ENCODE assay signal across 9 cellular contexts in the genomic region with DNA sequence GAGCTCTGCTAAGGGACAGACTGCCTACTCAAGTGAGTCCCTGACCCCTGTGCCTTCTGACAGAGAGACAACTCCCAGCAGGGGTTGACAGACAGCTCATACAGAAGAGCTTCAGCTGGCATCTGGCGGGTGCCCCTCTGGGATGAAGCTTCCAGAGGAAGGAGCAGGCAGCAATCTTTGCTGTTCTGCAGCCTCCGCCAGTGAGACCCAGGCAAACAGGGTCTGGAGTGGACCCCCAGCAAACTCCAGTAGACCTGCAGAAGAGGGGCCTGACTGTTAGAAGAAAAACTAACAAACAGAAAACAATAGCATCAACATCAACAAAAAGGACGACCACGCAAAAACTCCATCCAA. TPM values are rescaled to one million over a fixed set of nuclear protein-coding genes. Genes with fewer than 3 reads are reported as not detected.
DNase-seq lines count a peak whose midpoint lies in the region; ATAC-seq and TF ChIP-seq lines count a peak whose summit lies in the region.
"Not testable (repeated sequence)": the region's sequence is repeated elsewhere in the genome, so short reads cannot be mapped to it uniquely, and the experiment has no call there.
"Had no signal": no experiment of that assay in that cellular context is flagged by ENCODE, and none has a peak within 500 bp of the region (broad histone marks: within the 10 kb centered on the region; RNA-seq: fewer than 3 reads in every experiment).

No MANE protein-coding gene starts in this region.

- H3K9me3 ChIP-seq in CD4-positive, alpha-beta memory T cell (ENCODE audit: control insufficient read depth in 1 of 2, low read length in 2 of 2); endodermal cell (ENCODE audit: control insufficient read depth, low read length): not testable (repeated sequence)

- H3K36me3 ChIP-seq in CD4-positive, alpha-beta memory T cell (ENCODE audit: insufficient read depth, low read length); endodermal cell (ENCODE audit: control insufficient read depth, insufficient read depth, low read length): not testable (repeated sequence)

- peaks cover 10 to 25% (median 14%) of the 10 kb centered on the region in 4 donors for H3K4me1 Mint-ChIP-seq in CD4-positive, alpha-beta memory T cell
- H3K4me1 Mint-ChIP-seq in T-cell (peaks cover 19 to 31% (median 27%) of the 10 kb centered on the region in 3 donors), endodermal cell (peaks cover 16% of the 10 kb centered on the region)
- peaks cover 34% of the 10 kb centered on the region for H3K4me1 Mint-ChIP-seq in activated naive CD4-positive, alpha-beta T cell treated with anti-CD3 and anti-CD28 coated beads, Interleukin-2, amount 10 ng/mL, durations not matched to agents 7 days and 5 days
- H3K4me1 Mint-ChIP-seq in naive thymus-derived CD8-positive, alpha-beta T cell: peaks cover 8 to 36% (median 20%) of the 10 kb centered on the region in 4 donors
- peaks cover 12% of the 10 kb centered on the region for H3K4me1 Mint-ChIP-seq in stimulated activated effector memory CD8-positive, alpha-beta T cell treated with anti-CD3 and anti-CD28 coated beads, Interleukin-12 subunit alpha, Interleukin-12 subunit beta, amount 100 ng/mL, for 72 hours

- POLR2A ChIA-PET in CD4-positive, alpha-beta memory T cell (lab: Charles Lee; ENCODE audit: partially characterized antibody); T-cell (lab: Charles Lee); naive thymus-derived CD8-positive, alpha-beta T cell (lab: Charles Lee): not testable (repeated sequence)

- TF ChIP-seq CTCF in endodermal cell (conservative IDR thresholded peaks at IDR 0.05): not testable (repeated sequence)

- DNase-seq in CD4-positive, alpha-beta memory T cell; T-cell; activated naive CD4-positive, alpha-beta T cell treated with anti-CD3 and anti-CD28 coated beads, Interleukin-2, amount 10 ng/mL, durations not matched to agents 7 days and 5 days; naive thymus-derived CD8-positive, alpha-beta T cell; stimulated activated effector memory CD8-positive, alpha-beta T cell treated with anti-CD3 and anti-CD28 coated beads, Interleukin-12 subunit alpha, Interleukin-12 subunit beta, amount 100 ng/mL, for 72 hours (ENCODE audit: low spot score in 2 of 2): not testable (repeated sequence)
- DNase-seq in NCI-H146 (lab: John Stamatoyannopoulos, UW): peak; percentile 24
- DNase-seq in endodermal cell: peak; percentile 57

- H3K27ac ChIP-seq in CD4-positive, alpha-beta memory T cell (ENCODE audit: low read depth, low read length); endodermal cell (ENCODE audit: low read depth, low read length): not testable (repeated sequence)

- not testable (repeated sequence) for ATAC-seq in T-cell (replicated peaks in 1 of 4); naive thymus-derived CD8-positive, alpha-beta T cell; stimulated activated effector memory CD8-positive, alpha-beta T cell treated with anti-CD3 and anti-CD28 coated beads, Interleukin-12 subunit alpha, Interleukin-12 subunit beta, amount 100 ng/mL, for 72 hours

- peak overlapping the region in 7 of 8 donors; percentile 59 to 79 (median 68) for H3K4me3 Mint-ChIP-seq in CD4-positive, alpha-beta memory T cell
- H3K4me3 Mint-ChIP-seq in T-cell: peak overlapping the region in 1 of 3 donors; percentile 42
- not testable (repeated sequence) for H3K4me3 Mint-ChIP-seq in activated naive CD4-positive, alpha-beta T cell treated with anti-CD3 and anti-CD28 coated beads, Interleukin-2, amount 10 ng/mL, durations not matched to agents 7 days and 5 days; endodermal cell; stimulated activated effector memory CD8-positive, alpha-beta T cell treated with anti-CD3 and anti-CD28 coated beads, Interleukin-12 subunit alpha, Interleukin-12 subunit beta, amount 100 ng/mL, for 72 hours
- peak overlapping the region in 6 of 10 donors; percentile 16 to 82 (median 60) for H3K4me3 Mint-ChIP-seq in naive thymus-derived CD8-positive, alpha-beta T cell

- H3K9ac ChIP-seq in endodermal cell (ENCODE audit: extremely low read depth, low read length, poor library complexity, severe bottlenecking): not testable (repeated sequence)

- H3K9me3 Mint-ChIP-seq in CD4-positive, alpha-beta memory T cell: peaks cover 0 to 47% (median 38%) of the 10 kb centered on the region in 8 donors
- H3K9me3 Mint-ChIP-seq in T-cell: peaks cover 11 to 32% (median 18%) of the 10 kb centered on the region in 3 donors
- H3K9me3 Mint-ChIP-seq in activated naive CD4-positive, alpha-beta T cell treated with anti-CD3 and anti-CD28 coated beads, Interleukin-2, amount 10 ng/mL, durations not matched to agents 7 days and 5 days: peaks cover 29% of the 10 kb centered on the region
- H3K9me3 Mint-ChIP-seq in endodermal cell: peaks cover 13% of the 10 kb centered on the region
- H3K9me3 Mint-ChIP-seq in naive thymus-derived CD8-positive, alpha-beta T cell: peaks cover 0 to 48% (median 32%) of the 10 kb centered on the region in 9 donors
- H3K9me3 Mint-ChIP-seq in stimulated activated effector memory CD8-positive, alpha-beta T cell treated with anti-CD3 and anti-CD28 coated beads, Interleukin-12 subunit alpha, Interleukin-12 subunit beta, amount 100 ng/mL, for 72 hours: peaks cover 21% of the 10 kb centered on the region

- H3K27ac Mint-ChIP-seq in CD4-positive, alpha-beta memory T cell: peak overlapping the region in 3 of 7 donors; percentile 71 to 89 (median 79)
- peak overlapping the region; percentile 17 to 89 for H3K27ac Mint-ChIP-seq in T-cell
- H3K27ac Mint-ChIP-seq in activated naive CD4-positive, alpha-beta T cell treated with anti-CD3 and anti-CD28 coated beads, Interleukin-2, amount 10 ng/mL, durations not matched to agents 7 days and 5 days: peak overlapping the region; percentile 84
- not testable (repeated sequence) for H3K27ac Mint-ChIP-seq in endodermal cell
- H3K27ac Mint-ChIP-seq in naive thymus-derived CD8-positive, alpha-beta T cell: peak overlapping the region in 7 of 10 donors; percentile 16 to 81 (median 76)
- peak overlapping the region; percentile 79 for H3K27ac Mint-ChIP-seq in stimulated activated effector memory CD8-positive, alpha-beta T cell treated with anti-CD3 and anti-CD28 coated beads, Interleukin-12 subunit alpha, Interleukin-12 subunit beta, amount 100 ng/mL, for 72 hours

- H3K27me3 ChIP-seq in CD4-positive, alpha-beta memory T cell (ENCODE audit: insufficient read depth, low read length); endodermal cell (ENCODE audit: control insufficient read depth, insufficient read depth, low read length, poor library complexity, severe bottlenecking): not testable (repeated sequence)

- 93% methylated on average over 2 to 4 of the region's 4 CpGs for WGBS in endodermal cell (ENCODE audit: insufficient coverage in 1 of 2, insufficient read length in 1 of 2), 2 experiments

- H3K27me3 Mint-ChIP-seq in CD4-positive, alpha-beta memory T cell; T-cell; endodermal cell (ENCODE audit: insufficient read depth); naive thymus-derived CD8-positive, alpha-beta T cell: not testable (repeated sequence)
- H3K27me3 Mint-ChIP-seq in activated naive CD4-positive, alpha-beta T cell treated with anti-CD3 and anti-CD28 coated beads, Interleukin-2, amount 10 ng/mL, durations not matched to agents 7 days and 5 days: peaks cover 18% of the 10 kb centered on the region

- peaks cover 15% of the 10 kb centered on the region for H3K4me1 ChIP-seq in CD4-positive, alpha-beta memory T cell (ENCODE audit: insufficient read depth, low read length)
- H3K4me1 ChIP-seq in endodermal cell (ENCODE audit: control insufficient read depth, insufficient read depth, low read length): not testable (repeated sequence)

- peaks cover 2 to 13% of the 10 kb centered on the region in 2 donors for H3K36me3 Mint-ChIP-seq in CD4-positive, alpha-beta memory T cell
- H3K36me3 Mint-ChIP-seq in T-cell; endodermal cell (ENCODE audit: low read depth); stimulated activated effector memory CD8-positive, alpha-beta T cell treated with anti-CD3 and anti-CD28 coated beads, Interleukin-12 subunit alpha, Interleukin-12 subunit beta, amount 100 ng/mL, for 72 hours: not testable (repeated sequence)
- peaks cover 13% of the 10 kb centered on the region for H3K36me3 Mint-ChIP-seq in activated naive CD4-positive, alpha-beta T cell treated with anti-CD3 and anti-CD28 coated beads, Interleukin-2, amount 10 ng/mL, durations not matched to agents 7 days and 5 days
- peaks cover 0 to 30% (median 4%) of the 10 kb centered on the region in 3 donors for H3K36me3 Mint-ChIP-seq in naive thymus-derived CD8-positive, alpha-beta T cell

- intact Hi-C loops in CD4-positive, alpha-beta memory T cell (cut with micrococcal nuclease): not testable (repeated sequence)

- CTCF ChIA-PET in CD4-positive, alpha-beta memory T cell (lab: Charles Lee; ENCODE audit: partially characterized antibody); activated naive CD4-positive, alpha-beta T cell treated with anti-CD3 and anti-CD28 coated beads, Interleukin-2, amount 10 ng/mL, durations not matched to agents 7 days and 5 days (lab: Charles Lee): not testable (repeated sequence)
- CTCF ChIA-PET in T-cell (lab: Charles Lee): interaction anchor here in 1 of 2 donors (1.1 kb wide), 1 partner anchor 9 kb away, joined by 3 read pairs; no protein-coding TSS in a partner anchor

- not testable (repeated sequence) for H3K4me3 ChIP-seq in CD4-positive, alpha-beta memory T cell (ENCODE audit: low read length in 2 of 2); endodermal cell (ENCODE audit: low read length)

RNA-seq across cellular contexts. Expression of a gene that starts 10.5 kb away (rescaled TPM):
- under 1 TPM; 0.06 TPM for total RNA-seq in CD4-positive, alpha-beta memory T cell
- polyA plus RNA-seq in CD4-positive, alpha-beta memory T cell: not detected
- under 1 TPM in 3 of 5 donors, not detected in 2; 0.05 to 0.06 (median 0.06) TPM for total RNA-seq in T-cell
- not detected for total RNA-seq in endodermal cell
- polyA plus RNA-seq in endodermal cell (2013, experiment 1 of 2): 0.07 TPM
- polyA plus RNA-seq in endodermal cell (2013, experiment 2 of 2): 0.33 TPM
- total RNA-seq in naive thymus-derived CD8-positive, alpha-beta T cell: under 1 TPM; 0.08 to 0.30 TPM
- polyA plus RNA-seq in naive thymus-derived CD8-positive, alpha-beta T cell: not detected
- total RNA-seq: GM23338, SJCRH30 had no signal
- polyA plus RNA-seq: GM23338 had no signal
